10 cellular contexts compared by ENCODE assay signal in the genomic region with DNA sequence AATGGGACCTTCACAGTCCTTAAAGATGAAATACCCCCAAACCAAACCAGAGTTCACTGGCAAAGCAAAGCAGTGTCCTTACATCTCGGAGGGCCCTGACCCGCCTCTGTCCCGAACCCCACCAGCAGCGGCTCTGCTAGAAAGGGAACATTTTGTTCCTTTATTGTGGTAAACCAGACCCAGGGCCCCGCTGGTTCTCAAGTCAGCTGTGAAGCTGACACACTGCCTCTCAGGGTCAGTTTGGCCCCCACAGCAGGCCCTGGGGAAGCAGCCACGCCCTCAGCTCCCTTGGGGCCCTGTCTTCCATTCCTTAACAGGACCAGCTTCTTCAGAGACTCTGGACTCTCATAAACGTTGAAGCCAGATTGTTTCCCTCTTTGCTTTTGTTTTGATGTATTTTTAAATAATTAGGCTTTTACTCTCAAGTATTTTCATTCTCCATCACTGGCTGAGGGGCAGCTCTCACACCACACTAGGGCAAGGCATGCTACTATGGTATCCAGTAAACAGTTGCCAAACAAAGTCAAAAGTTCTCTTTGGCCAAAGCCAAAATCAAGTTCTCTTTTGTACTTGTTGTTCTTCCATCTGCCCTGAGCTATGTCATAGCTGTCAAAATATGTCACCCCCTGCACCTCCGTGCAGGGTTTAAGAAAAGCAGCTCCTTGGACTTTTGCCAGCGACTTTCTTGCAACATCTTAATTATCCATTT.
DNase-seq lines count a peak whose midpoint lies in the region; ATAC-seq and TF ChIP-seq lines count a peak whose summit lies in the region.
"Had no signal": no experiment of that assay in that cellular context is flagged by ENCODE, and none has a peak within 500 bp of the region (broad histone marks: within the 10 kb centered on the region; RNA-seq: fewer than 3 reads in every experiment).

No MANE protein-coding gene starts in this region.

- H3K4me3 ChIP-seq in esophagus (ENCODE audit: low read depth in 1 of 2, low read length in 2 of 2): no peak overlapping the region
- peak overlapping the region; percentile 7 for H3K4me3 ChIP-seq in thoracic aorta

- DNase-seq in NOMO-1 treated with DMSO at 0.1 percent for 48 hours (lab: John Stamatoyannopoulos, UW; ENCODE audit: unreplicated experiment): peak; percentile 78
- DNase-seq in mucosa of gallbladder (ENCODE audit: low spot score): peak; percentile 80
- DNase-seq in thoracic aorta (ENCODE audit: low spot score): peak; percentile 74
- DNase-seq in DMS114 treated with DMSO at 0.1 percent for 48 hours (lab: John Stamatoyannopoulos, UW; ENCODE audit: unreplicated experiment): no peak
- DNase-seq in retina: no peak
- DNase-seq in GOT3 (lab: John Stamatoyannopoulos, UW): no peak
- DNase-seq: NCI-H1105 treated with DMSO at 0.1 percent for 48 hours; stimulated activated naive CD8-positive, alpha-beta T cell treated with anti-CD3 and anti-CD28 coated beads, Interleukin-15, Interleukin-2, amounts not matched to agents 100 U/mL and 50 U/mL, for 24 hours had no signal

- ATAC-seq in thoracic aorta (ENCODE audit: insufficient number of reproducible peaks, low FRiP score, low read depth) (peak; percentile 96), HG03045 (IDR thresholded peaks at IDR 0.05; ENCODE audit: unreplicated experiment) (no peak)
- ATAC-seq: stimulated activated naive CD8-positive, alpha-beta T cell treated with anti-CD3 and anti-CD28 coated beads, Interleukin-15, Interleukin-2, amounts not matched to agents 100 U/mL and 50 U/mL, for 24 hours had no signal

- H3K9me3 ChIP-seq in esophagus (ENCODE audit: control insufficient read depth in 2 of 2, insufficient read depth in 1 of 2, low read depth in 1 of 2, low read length in 1 of 2) (no peaks in the 10 kb centered on the region), thoracic aorta (no peaks in the 10 kb centered on the region)

- peak overlapping the region; percentile 50 to 68 for H3K27ac ChIP-seq in esophagus (ENCODE audit: low read depth in 2 of 2, low read length in 1 of 2)
- H3K27ac ChIP-seq in thoracic aorta: peak overlapping the region; percentile 88 to 89

- TF ChIP-seq CTCF in thoracic aorta (IDR thresholded peaks at IDR 0.05): no peak

- H3K36me3 ChIP-seq in esophagus (ENCODE audit: control insufficient read depth in 2 of 2, insufficient read depth in 2 of 2, low read length in 1 of 2) (no peaks in the 10 kb centered on the region), thoracic aorta (no peaks in the 10 kb centered on the region)

- H3K27me3 ChIP-seq in esophagus (ENCODE audit: control insufficient read depth in 1 of 2, insufficient read depth in 2 of 2, low read length in 2 of 2): no peaks in the 10 kb centered on the region
- no peaks in the 10 kb centered on the region for H3K27me3 ChIP-seq in thoracic aorta (replicated peaks; ENCODE audit: insufficient read depth)

- WGBS in esophagus, 2 donors: 37 to 41% methylated on average over 9 of the region's 9 CpGs

- H3K4me1 ChIP-seq in esophagus (ENCODE audit: control insufficient read depth in 2 of 2, insufficient read depth in 2 of 2, low read length in 1 of 2) (peaks cover 0 to 5% of the 10 kb centered on the region in 2 donors), thoracic aorta (ENCODE audit: control insufficient read depth in 1 of 2, low read depth in 2 of 2) (peaks cover 21 to 65% of the 10 kb centered on the region in 2 donors)

Comparison
In these comparisons a context has a peak if more than half of its experiments do, and no peak if none do; other contexts are left out.
1. DNase-seq: peak in NOMO-1 treated with DMSO at 0.1 percent for 48 hours (single experiment), mucosa of gallbladder (single experiment) and thoracic aorta (single experiment); none in DMS114 treated with DMSO at 0.1 percent for 48 hours (single experiment), retina (single experiment) and GOT3 (single experiment).